ENCODE assay signal across 16 cellular contexts in genomic region chr14:67068246-67068645, GRCh38.
DNase-seq lines count a peak whose midpoint lies in the region; FAIRE-seq and TF ChIP-seq lines count a peak whose summit lies in the region.
"Had no signal": no experiment of that assay in that cellular context is flagged by ENCODE, and none has a peak within 500 bp of the region (broad histone marks: within the 10 kb centered on the region; RNA-seq: fewer than 3 reads in every experiment).

No MANE protein-coding gene starts in this region.

- H3K36me3 Mint-ChIP-seq in brain (peaks cover 57% of the 10 kb centered on the region), CD14-positive monocyte (peaks cover 2% of the 10 kb centered on the region in 2 donors)

- TF ChIP-seq CTCF in brain (conservative IDR thresholded peaks at IDR 0.05): no peak
- TF ChIP-seq CTCF in CD14-positive monocyte (IDR thresholded peaks at IDR 0.05): no peak

- DNase-seq in AG08396 (ENCODE audit: low spot score) (peak; percentile 18), HTR-8/SVneo (ENCODE audit: insufficient read length, low spot score) (no peak), iris pigment epithelial cell (ENCODE audit: low read depth) (peak; percentile 5), NCI-H1436 treated with DMSO at 0.1 percent for 48 hours (lab: John Stamatoyannopoulos, UW) (no peak), NCI-H2107 treated with DMSO at 0.1 percent for 48 hours (lab: John Stamatoyannopoulos, UW; ENCODE audit: unreplicated experiment) (no peak), CD14-positive monocyte (ENCODE audit: low spot score) (no peak), erythroblast (lab: John Stamatoyannopoulos, UW) (no peak)
- DNase-seq: Calu3, H9, NCI-H1417, NCI-H2029 treated with DMSO at 0.1 percent for 48 hours, NCI-H524, Right ventricle myocardium superior had no signal

- intact Hi-C loops in CD14-positive monocyte (cut with micrococcal nuclease): no loop called here

- no peak for TF ChIP-seq POLR2A in erythroblast (IDR thresholded peaks at IDR 0.05; ENCODE audit: low read length)

- no peak overlapping the region for H3K4me3 Mint-ChIP-seq in brain
- H3K4me3 Mint-ChIP-seq in CD14-positive monocyte: no peak overlapping the region
- H3K4me3 Mint-ChIP-seq: H9 had no signal

- no peaks in the 10 kb centered on the region for H3K27me3 Mint-ChIP-seq in brain
- H3K27me3 Mint-ChIP-seq in CD14-positive monocyte (ENCODE audit: low read depth in 3 of 3): no peaks in the 10 kb centered on the region
- H3K27me3 Mint-ChIP-seq: CD4-positive, CD25-positive, alpha-beta regulatory T cell had no signal

- H3K9me3 Mint-ChIP-seq in brain (peaks cover 11 to 24% (median 17%) of the 10 kb centered on the region in 5 experiments), CD14-positive monocyte (peaks cover 4 to 19% (median 7%) of the 10 kb centered on the region in 7 donors)

- H3K4me1 Mint-ChIP-seq in brain (no peaks in the 10 kb centered on the region), CD14-positive monocyte (no peaks in the 10 kb centered on the region)

- peak; percentile 69 for FAIRE-seq in HTR-8/SVneo (lab: Jason Lieb, UNC)
- FAIRE-seq: RCC 7860 had no signal

- peak overlapping the region in 3 of 5 experiments; percentile 13 to 70 (median 36) for H3K27ac Mint-ChIP-seq in brain
- H3K27ac Mint-ChIP-seq in CD14-positive monocyte: no peak overlapping the region

Comparison
In these comparisons a context has a peak if more than half of its experiments do, and no peak if none do; other contexts are left out.
1. DNase-seq: peak in AG08396 (single experiment) and iris pigment epithelial cell (single experiment); none in HTR-8/SVneo (single experiment), NCI-H1436 treated with DMSO at 0.1 percent for 48 hours (single experiment), NCI-H2107 treated with DMSO at 0.1 percent for 48 hours (single experiment), CD14-positive monocyte (single experiment) and erythroblast (0 of 2).
2. H3K27ac Mint-ChIP-seq: peak in brain (3 of 5); none in CD14-positive monocyte (0 of 7).